Comparison of ENCODE assay signal across 1 cellular context in the genomic region with DNA sequence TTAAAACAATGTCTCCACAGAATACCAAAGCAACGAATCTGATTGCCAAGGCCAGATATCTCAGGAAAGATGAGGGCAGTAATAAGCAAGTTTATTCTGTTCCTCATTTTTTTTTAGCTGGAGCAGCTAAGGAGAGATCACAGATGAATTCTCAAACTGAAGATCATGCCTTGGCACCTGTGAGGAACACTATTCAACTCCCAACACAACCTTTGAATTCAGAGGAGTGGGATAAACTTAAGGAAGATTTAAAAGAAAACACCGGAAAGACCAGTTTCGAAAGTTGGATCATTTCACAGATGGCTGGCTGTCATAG.
TF ChIP-seq lines count a peak whose summit lies in the region.

No MANE protein-coding gene starts in this region.

TF ChIP-seq in H1, 55 proteins besides CTCF, POLR2A, EP300 and RAD21:
- TF ChIP-seq KDM1A (IDR thresholded peaks at IDR 0.05; ENCODE audit: borderline replicate concordance, low read length) = no peak
- TF ChIP-seq JUN (IDR thresholded peaks at IDR 0.05; ENCODE audit: low read depth, low read length) = no peak
- TF ChIP-seq SAP30 (IDR thresholded peaks at IDR 0.05; ENCODE audit: insufficient read depth, insufficient replicate concordance, low read length) = no peak
- no peak for TF ChIP-seq KDM4A (IDR thresholded peaks at IDR 0.05; ENCODE audit: low read depth, low read length, severe bottlenecking)
- TF ChIP-seq SIN3A (conservative IDR thresholded peaks at IDR 0.05 in 1 of 2, IDR thresholded peaks at IDR 0.05 in 1 of 2; ENCODE audit: low read depth in 1 of 2, low read length in 2 of 2) = no peak
- no peak for TF ChIP-seq GABPA (IDR thresholded peaks at IDR 0.05; ENCODE audit: borderline replicate concordance, insufficient read depth, low read length)
- no peak for TF ChIP-seq KDM5A (IDR thresholded peaks at IDR 0.05; ENCODE audit: low read length)
- TF ChIP-seq RNF2 (IDR thresholded peaks at IDR 0.05; ENCODE audit: borderline replicate concordance, low read depth, low read length, missing control alignments, poor library complexity, severe bottlenecking) = no peak
- no peak for TF ChIP-seq CEBPB (IDR thresholded peaks at IDR 0.05; ENCODE audit: low read depth, low read length)
- TF ChIP-seq, protein P1, sequence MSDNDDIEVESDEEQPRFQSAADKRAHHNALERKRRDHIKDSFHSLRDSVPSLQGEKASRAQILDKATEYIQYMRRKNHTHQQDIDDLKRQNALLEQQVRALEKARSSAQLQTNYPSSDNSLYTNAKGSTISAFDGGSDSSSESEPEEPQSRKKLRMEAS (IDR thresholded peaks at IDR 0.05) = no peak
- TF ChIP-seq, protein P2, sequence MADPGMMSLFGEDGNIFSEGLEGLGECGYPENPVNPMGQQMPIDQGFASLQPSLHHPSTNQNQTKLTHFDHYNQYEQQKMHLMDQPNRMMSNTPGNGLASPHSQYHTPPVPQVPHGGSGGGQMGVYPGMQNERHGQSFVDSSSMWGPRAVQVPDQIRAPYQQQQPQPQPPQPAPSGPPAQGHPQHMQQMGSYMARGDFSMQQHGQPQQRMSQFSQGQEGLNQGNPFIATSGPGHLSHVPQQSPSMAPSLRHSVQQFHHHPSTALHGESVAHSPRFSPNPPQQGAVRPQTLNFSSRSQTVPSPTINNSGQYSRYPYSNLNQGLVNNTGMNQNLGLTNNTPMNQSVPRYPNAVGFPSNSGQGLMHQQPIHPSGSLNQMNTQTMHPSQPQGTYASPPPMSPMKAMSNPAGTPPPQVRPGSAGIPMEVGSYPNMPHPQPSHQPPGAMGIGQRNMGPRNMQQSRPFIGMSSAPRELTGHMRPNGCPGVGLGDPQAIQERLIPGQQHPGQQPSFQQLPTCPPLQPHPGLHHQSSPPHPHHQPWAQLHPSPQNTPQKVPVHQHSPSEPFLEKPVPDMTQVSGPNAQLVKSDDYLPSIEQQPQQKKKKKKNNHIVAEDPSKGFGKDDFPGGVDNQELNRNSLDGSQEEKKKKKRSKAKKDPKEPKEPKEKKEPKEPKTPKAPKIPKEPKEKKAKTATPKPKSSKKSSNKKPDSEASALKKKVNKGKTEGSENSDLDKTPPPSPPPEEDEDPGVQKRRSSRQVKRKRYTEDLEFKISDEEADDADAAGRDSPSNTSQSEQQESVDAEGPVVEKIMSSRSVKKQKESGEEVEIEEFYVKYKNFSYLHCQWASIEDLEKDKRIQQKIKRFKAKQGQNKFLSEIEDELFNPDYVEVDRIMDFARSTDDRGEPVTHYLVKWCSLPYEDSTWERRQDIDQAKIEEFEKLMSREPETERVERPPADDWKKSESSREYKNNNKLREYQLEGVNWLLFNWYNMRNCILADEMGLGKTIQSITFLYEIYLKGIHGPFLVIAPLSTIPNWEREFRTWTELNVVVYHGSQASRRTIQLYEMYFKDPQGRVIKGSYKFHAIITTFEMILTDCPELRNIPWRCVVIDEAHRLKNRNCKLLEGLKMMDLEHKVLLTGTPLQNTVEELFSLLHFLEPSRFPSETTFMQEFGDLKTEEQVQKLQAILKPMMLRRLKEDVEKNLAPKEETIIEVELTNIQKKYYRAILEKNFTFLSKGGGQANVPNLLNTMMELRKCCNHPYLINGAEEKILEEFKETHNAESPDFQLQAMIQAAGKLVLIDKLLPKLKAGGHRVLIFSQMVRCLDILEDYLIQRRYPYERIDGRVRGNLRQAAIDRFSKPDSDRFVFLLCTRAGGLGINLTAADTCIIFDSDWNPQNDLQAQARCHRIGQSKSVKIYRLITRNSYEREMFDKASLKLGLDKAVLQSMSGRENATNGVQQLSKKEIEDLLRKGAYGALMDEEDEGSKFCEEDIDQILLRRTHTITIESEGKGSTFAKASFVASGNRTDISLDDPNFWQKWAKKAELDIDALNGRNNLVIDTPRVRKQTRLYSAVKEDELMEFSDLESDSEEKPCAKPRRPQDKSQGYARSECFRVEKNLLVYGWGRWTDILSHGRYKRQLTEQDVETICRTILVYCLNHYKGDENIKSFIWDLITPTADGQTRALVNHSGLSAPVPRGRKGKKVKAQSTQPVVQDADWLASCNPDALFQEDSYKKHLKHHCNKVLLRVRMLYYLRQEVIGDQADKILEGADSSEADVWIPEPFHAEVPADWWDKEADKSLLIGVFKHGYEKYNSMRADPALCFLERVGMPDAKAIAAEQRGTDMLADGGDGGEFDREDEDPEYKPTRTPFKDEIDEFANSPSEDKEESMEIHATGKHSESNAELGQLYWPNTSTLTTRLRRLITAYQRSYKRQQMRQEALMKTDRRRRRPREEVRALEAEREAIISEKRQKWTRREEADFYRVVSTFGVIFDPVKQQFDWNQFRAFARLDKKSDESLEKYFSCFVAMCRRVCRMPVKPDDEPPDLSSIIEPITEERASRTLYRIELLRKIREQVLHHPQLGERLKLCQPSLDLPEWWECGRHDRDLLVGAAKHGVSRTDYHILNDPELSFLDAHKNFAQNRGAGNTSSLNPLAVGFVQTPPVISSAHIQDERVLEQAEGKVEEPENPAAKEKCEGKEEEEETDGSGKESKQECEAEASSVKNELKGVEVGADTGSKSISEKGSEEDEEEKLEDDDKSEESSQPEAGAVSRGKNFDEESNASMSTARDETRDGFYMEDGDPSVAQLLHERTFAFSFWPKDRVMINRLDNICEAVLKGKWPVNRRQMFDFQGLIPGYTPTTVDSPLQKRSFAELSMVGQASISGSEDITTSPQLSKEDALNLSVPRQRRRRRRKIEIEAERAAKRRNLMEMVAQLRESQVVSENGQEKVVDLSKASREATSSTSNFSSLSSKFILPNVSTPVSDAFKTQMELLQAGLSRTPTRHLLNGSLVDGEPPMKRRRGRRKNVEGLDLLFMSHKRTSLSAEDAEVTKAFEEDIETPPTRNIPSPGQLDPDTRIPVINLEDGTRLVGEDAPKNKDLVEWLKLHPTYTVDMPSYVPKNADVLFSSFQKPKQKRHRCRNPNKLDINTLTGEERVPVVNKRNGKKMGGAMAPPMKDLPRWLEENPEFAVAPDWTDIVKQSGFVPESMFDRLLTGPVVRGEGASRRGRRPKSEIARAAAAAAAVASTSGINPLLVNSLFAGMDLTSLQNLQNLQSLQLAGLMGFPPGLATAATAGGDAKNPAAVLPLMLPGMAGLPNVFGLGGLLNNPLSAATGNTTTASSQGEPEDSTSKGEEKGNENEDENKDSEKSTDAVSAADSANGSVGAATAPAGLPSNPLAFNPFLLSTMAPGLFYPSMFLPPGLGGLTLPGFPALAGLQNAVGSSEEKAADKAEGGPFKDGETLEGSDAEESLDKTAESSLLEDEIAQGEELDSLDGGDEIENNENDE (IDR thresholded peaks at IDR 0.05; ENCODE audit: insufficient replicate concordance, low read length) = no peak
- no peak for TF ChIP-seq BCL11A (IDR thresholded peaks at IDR 0.05; ENCODE audit: low read depth in 2 of 2, low read length in 2 of 2)
- TF ChIP-seq BRCA1 (IDR thresholded peaks at IDR 0.05; ENCODE audit: low read depth, low read length) = no peak
- TF ChIP-seq, protein P3, sequence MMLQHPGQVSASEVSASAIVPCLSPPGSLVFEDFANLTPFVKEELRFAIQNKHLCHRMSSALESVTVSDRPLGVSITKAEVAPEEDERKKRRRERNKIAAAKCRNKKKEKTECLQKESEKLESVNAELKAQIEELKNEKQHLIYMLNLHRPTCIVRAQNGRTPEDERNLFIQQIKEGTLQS (IDR thresholded peaks at IDR 0.05; ENCODE audit: insufficient read depth, low read depth, low read length) = no peak
- no peak for TF ChIP-seq PHF8 (conservative IDR thresholded peaks at IDR 0.05; ENCODE audit: low read depth, low read length)
- TF ChIP-seq SRF (IDR thresholded peaks at IDR 0.05; ENCODE audit: low read depth, low read length) = no peak
- TF ChIP-seq RFX5 (IDR thresholded peaks at IDR 0.05; ENCODE audit: borderline replicate concordance, low read depth, low read length) = no peak
- TF ChIP-seq JUND (IDR thresholded peaks at IDR 0.05; ENCODE audit: low read length) = no peak
